In genomic region chr2:205925373-205926337, GRCh38 we compare ENCODE assay signal across 1 cellular context.
TF ChIP-seq lines count a peak whose summit lies in the region.

No MANE protein-coding gene starts in this region.

TF ChIP-seq in HEK293, 187 proteins besides CTCF, POLR2A, EP300 and RAD21 (continued from another document):
- TF ChIP-seq TCF7L2 (IDR thresholded peaks at IDR 0.05; ENCODE audit: borderline replicate concordance, low read depth, low read length) = no peak
- TF ChIP-seq ZNF654 (tag by site-specific recombination; IDR thresholded peaks at IDR 0.05; ENCODE audit: low read depth) = peak; percentile 85
- TF ChIP-seq ZNF76 (tag by site-specific recombination; IDR thresholded peaks at IDR 0.05; ENCODE audit: borderline replicate concordance, low read depth) = no peak
- TF ChIP-seq ZSCAN30 (tag by site-specific recombination; IDR thresholded peaks at IDR 0.05) = peak; percentile 43; the same call in 1 of the 2 replicates
- TF ChIP-seq ZNF211 (tag by site-specific recombination; IDR thresholded peaks at IDR 0.05; ENCODE audit: low read depth) = no peak
- no peak for TF ChIP-seq ZBTB17 (tag by site-specific recombination; IDR thresholded peaks at IDR 0.05)
- TF ChIP-seq ZNF184 (tag by site-specific recombination; IDR thresholded peaks at IDR 0.05) = no peak
- 0 out of 2 replicates have a peak, but pooled peaks have one; percentile 29 for TF ChIP-seq PRDM10 (tag by site-specific recombination; IDR thresholded peaks at IDR 0.05)
- TF ChIP-seq, protein P1, sequence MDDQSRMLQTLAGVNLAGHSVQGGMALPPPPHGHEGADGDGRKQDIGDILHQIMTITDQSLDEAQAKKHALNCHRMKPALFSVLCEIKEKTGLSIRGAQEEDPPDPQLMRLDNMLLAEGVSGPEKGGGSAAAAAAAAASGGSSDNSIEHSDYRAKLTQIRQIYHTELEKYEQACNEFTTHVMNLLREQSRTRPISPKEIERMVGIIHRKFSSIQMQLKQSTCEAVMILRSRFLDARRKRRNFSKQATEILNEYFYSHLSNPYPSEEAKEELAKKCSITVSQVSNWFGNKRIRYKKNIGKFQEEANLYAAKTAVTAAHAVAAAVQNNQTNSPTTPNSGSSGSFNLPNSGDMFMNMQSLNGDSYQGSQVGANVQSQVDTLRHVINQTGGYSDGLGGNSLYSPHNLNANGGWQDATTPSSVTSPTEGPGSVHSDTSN (CRISPR knock-in tag; IDR thresholded peaks at IDR 0.05) = no peak
- no peak for TF ChIP-seq TSHZ1 (tag by site-specific recombination; IDR thresholded peaks at IDR 0.05; ENCODE audit: borderline replicate concordance)
- no peak for TF ChIP-seq ZNF707 (tag by site-specific recombination; IDR thresholded peaks at IDR 0.05)
- 0 out of 2 replicates have a peak, but pooled peaks have one; percentile 18 for TF ChIP-seq ZNF660 (tag by site-specific recombination; IDR thresholded peaks at IDR 0.05)
- no peak for TF ChIP-seq ZNF791 (tag by site-specific recombination; IDR thresholded peaks at IDR 0.05)
- no peak for TF ChIP-seq ZNF670 (tag by site-specific recombination; IDR thresholded peaks at IDR 0.05; ENCODE audit: low read depth)
TF ChIP-seq in HEK293: peak in this region for 7.
